Comparison of ENCODE assay signal across 21 cellular contexts in the genomic region with DNA sequence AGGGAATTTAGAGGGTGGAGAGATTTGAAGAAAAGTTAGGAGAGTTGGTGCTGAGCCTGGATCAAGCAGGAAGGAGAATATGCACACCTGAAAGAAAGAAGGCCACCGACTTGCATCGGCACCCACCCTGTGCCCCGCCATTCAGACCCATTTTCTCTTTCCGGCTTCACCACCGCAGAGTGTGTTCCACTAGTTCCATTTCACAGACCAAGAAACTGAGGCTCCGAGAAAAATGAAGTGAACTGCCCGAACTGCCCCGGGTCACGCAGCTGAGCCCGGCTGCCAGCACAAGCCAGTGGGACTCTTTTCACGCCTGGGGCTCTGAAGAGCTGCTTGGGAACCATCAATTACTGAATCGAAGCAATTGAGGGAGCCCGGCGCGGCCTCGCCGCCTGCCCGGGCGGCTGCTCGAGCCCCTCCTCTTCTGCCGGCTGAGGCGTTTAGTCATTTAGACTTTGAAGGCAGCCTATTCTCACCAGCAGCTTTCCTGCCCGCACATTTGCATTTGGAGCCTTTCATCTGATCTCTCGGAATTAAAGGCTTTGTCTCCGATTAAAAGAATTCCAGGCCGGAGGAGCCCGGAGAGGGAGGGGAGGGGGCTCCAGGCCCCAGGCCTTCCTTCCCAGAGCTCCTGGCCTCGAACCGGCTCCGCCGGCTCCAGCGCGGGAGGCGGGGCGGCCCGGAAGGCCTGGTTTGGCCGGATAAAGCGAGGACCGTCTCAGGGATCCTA.
A peak's percentile ranks its signal among the peaks of the same experiment; 100 is the strongest.
DNase-seq lines count a peak whose midpoint lies in the region; ATAC-seq, FAIRE-seq and TF ChIP-seq lines count a peak whose summit lies in the region.
"Had no signal": no experiment of that assay in that cellular context is flagged by ENCODE, and none has a peak within 500 bp of the region (broad histone marks: within the 10 kb centered on the region; RNA-seq: fewer than 3 reads in every experiment).

No MANE protein-coding gene starts in this region.

- H3K9ac ChIP-seq in K562 (ENCODE audit: insufficient read depth in 1 of 2, low read depth in 2 of 2, low read length in 2 of 2): no peak overlapping the region

- intact Hi-C loops in natural killer cell (cut with micrococcal nuclease) (no loop called here), K562 (cut with micrococcal nuclease) (no loop called here), tibial artery (cut with DNase I; ENCODE audit: low total_unique reads) (no loop called here), gastrocnemius medialis (cut with DNase I; ENCODE audit: low total_unique reads) (no loop called here)

- peak; percentile 50 for DNase-seq in natural killer cell treated with Interleukin-12 subunit alpha and Interleukin-12 subunit beta and Interleukin-15 and Interleukin-18, amount 100 ng/mL, for 72 hours (ENCODE audit: low spot score)
- DNase-seq in natural killer cell: no peak
- DNase-seq in K562 (ENCODE audit: extremely low read depth in 1 of 4, low spot score in 3 of 4): no peak
- peak; percentile 63 for DNase-seq in iPS-NIHi7 (ENCODE audit: extremely low spot score)
- DNase-seq in tibial artery: no peak
- DNase-seq in gastrocnemius medialis: no peak
- DNase-seq in NCI-H2171 (lab: John Stamatoyannopoulos, UW): no peak
- no peak for DNase-seq in stimulated activated CD4-positive, alpha-beta T cell treated with anti-CD3 and anti-CD28 coated beads, Interleukin-4, amount 100 ng/mL, for 24 hours
- DNase-seq: activated CD4-positive, alpha-beta T cell treated with anti-CD3 and anti-CD28 coated beads, Interleukin-2, amount 10 ng/mL, durations not matched to agents 7 days and 5 days; activated naive CD8-positive, alpha-beta T cell treated with anti-CD3 and anti-CD28 coated beads, Interleukin-2, amount 10 ng/mL, durations not matched to agents 7 days and 5 days; activated T-cell treated with anti-CD3 and anti-CD28 coated beads, Interleukin-2, amount 50 U/mL, for 24 hours; CD4-positive, CD25-positive, alpha-beta regulatory T cell; heart right ventricle; left ventricle myocardium superior; NCI-H1436; NCI-H510A; PC-9; stimulated activated naive CD8-positive, alpha-beta T cell treated with anti-CD3 and anti-CD28 coated beads, Interleukin-15, amount 100 ng/mL, for 72 hours; uterus had no signal

- 0 out of 2 replicates have a peak, but pooled peaks cover 3% of the 10 kb centered on the region for H4K20me1 ChIP-seq in K562 (replicated peaks; ENCODE audit: control insufficient read depth, insufficient read depth, low read length)

- no peak for TF ChIP-seq RAD21 in K562 (CRISPR knock-in tag; conservative IDR thresholded peaks at IDR 0.05 in 1 of 2, IDR thresholded peaks at IDR 0.05 in 1 of 2)

- H3K36me3 ChIP-seq in K562 (ENCODE audit: control insufficient read depth, insufficient read depth, low read length) (no peaks in the 10 kb centered on the region), tibial artery (no peaks in the 10 kb centered on the region), gastrocnemius medialis (no peaks in the 10 kb centered on the region)
- H3K36me3 ChIP-seq: heart right ventricle, uterus had no signal

- CTCF ChIA-PET in K562 (lab: Yijun Ruan, JAX; ENCODE audit: low intra/inter-chr PET ratio): no interaction called here

- H3K27me3 ChIP-seq in K562 (ENCODE audit: control insufficient read depth in 2 of 2, insufficient read depth in 2 of 2, low read length in 2 of 2) (peaks cover 0 to 12% of the 10 kb centered on the region in 2 experiments; a peak in 1 of 5 replicates), tibial artery (no peaks in the 10 kb centered on the region), gastrocnemius medialis (peaks cover 0 to 13% (median 7%) of the 10 kb centered on the region in 3 donors)
- H3K27me3 ChIP-seq: uterus had no signal

- in situ Hi-C loops in K562 (cut with MboI) (no loop called here), gastrocnemius medialis (cut with MboI; ENCODE audit: low sequenced_read_pairs in 4 of 4) (no loop called here)

- no peak overlapping the region for H3K4me3 Mint-ChIP-seq in natural killer cell treated with Interleukin-12 subunit alpha and Interleukin-12 subunit beta and Interleukin-15 and Interleukin-18, amount 100 ng/mL, for 72 hours
- H3K4me3 Mint-ChIP-seq in natural killer cell: no peak overlapping the region
- H3K4me3 Mint-ChIP-seq: activated CD4-positive, alpha-beta T cell treated with anti-CD3 and anti-CD28 coated beads, Interleukin-2, amount 10 ng/mL, durations not matched to agents 7 days and 5 days; activated naive CD8-positive, alpha-beta T cell treated with anti-CD3 and anti-CD28 coated beads, Interleukin-2, amount 10 ng/mL, durations not matched to agents 7 days and 5 days; activated T-cell treated with anti-CD3 and anti-CD28 coated beads, Interleukin-2, amount 50 U/mL, for 24 hours; CD4-positive, CD25-positive, alpha-beta regulatory T cell; stimulated activated naive CD8-positive, alpha-beta T cell treated with anti-CD3 and anti-CD28 coated beads, Interleukin-15, amount 100 ng/mL, for 72 hours had no signal

- TF ChIP-seq EP300 in K562 (IDR thresholded peaks at IDR 0.05; ENCODE audit: low read length): no peak

- FAIRE-seq in K562 (lab: Jason Lieb, UNC): no peak
- FAIRE-seq: bronchial epithelial cell had no signal

- H3K27me3 Mint-ChIP-seq in natural killer cell treated with Interleukin-12 subunit alpha and Interleukin-12 subunit beta and Interleukin-15 and Interleukin-18, amount 100 ng/mL, for 72 hours: peaks cover 6 to 30% of the 10 kb centered on the region in 2 donors
- peaks cover 15 to 23% of the 10 kb centered on the region in 2 donors for H3K27me3 Mint-ChIP-seq in natural killer cell (ENCODE audit: low read depth in 2 of 2)
- H3K27me3 Mint-ChIP-seq: CD4-positive, CD25-positive, alpha-beta regulatory T cell had no signal

- H3K9me3 ChIP-seq in K562 (replicated peaks; ENCODE audit: control insufficient read depth, insufficient read depth, low read depth, low read length): no peaks in the 10 kb centered on the region
- no peaks in the 10 kb centered on the region for H3K9me3 ChIP-seq in tibial artery
- H3K9me3 ChIP-seq in gastrocnemius medialis: no peaks in the 10 kb centered on the region
- H3K9me3 ChIP-seq: heart right ventricle, uterus had no signal

- WGBS in K562 (ENCODE audit: insufficient coverage, low coverage, missing lambda C conversion rate): 9% methylated on average over 8 of the region's 39 CpGs

- no TSS peak for BruUV-seq in K562 (replicated peaks; lab: Mats Ljungman, UMichigan)

- ATAC-seq in natural killer cell treated with Interleukin-12 subunit alpha and Interleukin-12 subunit beta and Interleukin-15 and Interleukin-18, amount 100 ng/mL, for 72 hours: no peak
- ATAC-seq in natural killer cell (no peak), K562 (no peak), gastrocnemius medialis (no peak)
- ATAC-seq: heart right ventricle; left ventricle myocardium superior; stimulated activated naive CD8-positive, alpha-beta T cell treated with anti-CD3 and anti-CD28 coated beads, Interleukin-15, amount 100 ng/mL, for 72 hours had no signal

- H3K79me2 ChIP-seq in K562 (ENCODE audit: control insufficient read depth, insufficient read depth, low read length): no peaks in the 10 kb centered on the region

- POLR2A ChIA-PET in K562 (lab: Yijun Ruan, JAX): interaction anchor here (0.8 kb wide), 1 partner anchor 1127 kb away, joined by 3 read pairs; no protein-coding TSS in a partner anchor

- no peak overlapping the region for H3K27ac ChIP-seq in K562 (ENCODE audit: extremely low read depth, low read depth, low read length)
- no peak overlapping the region for H3K27ac ChIP-seq in tibial artery
- no peak overlapping the region for H3K27ac ChIP-seq in gastrocnemius medialis
- H3K27ac ChIP-seq: heart right ventricle, PC-9, SK-N-MC, uterus had no signal

- H2AFZ ChIP-seq in K562 (ENCODE audit: low read depth, low read length): no peak overlapping the region
- H2AFZ ChIP-seq: PC-9 had no signal

- no peak for TF ChIP-seq CTCF in natural killer cell (IDR thresholded peaks at IDR 0.05)
- TF ChIP-seq CTCF in K562 (IDR thresholded peaks at IDR 0.05 in 2 of 3, conservative IDR thresholded peaks at IDR 0.05 in 1 of 3; ENCODE audit: insufficient read depth in 2 of 3, low read depth in 1 of 3, low read length in 3 of 3): no peak
- no peak for TF ChIP-seq CTCF in tibial artery (IDR thresholded peaks at IDR 0.05)
- TF ChIP-seq CTCF in gastrocnemius medialis (IDR thresholded peaks at IDR 0.05 in 4 of 5, conservative IDR thresholded peaks at IDR 0.05 in 1 of 5): no peak

- H3K36me3 Mint-ChIP-seq in natural killer cell treated with Interleukin-12 subunit alpha and Interleukin-12 subunit beta and Interleukin-15 and Interleukin-18, amount 100 ng/mL, for 72 hours: no peaks in the 10 kb centered on the region
- no peaks in the 10 kb centered on the region for H3K36me3 Mint-ChIP-seq in natural killer cell
- H3K36me3 Mint-ChIP-seq: activated naive CD8-positive, alpha-beta T cell treated with anti-CD3 and anti-CD28 coated beads, Interleukin-2, amount 10 ng/mL, durations not matched to agents 7 days and 5 days; CD4-positive, CD25-positive, alpha-beta regulatory T cell had no signal

- TF ChIP-seq POLR2A in K562 (conservative IDR thresholded peaks at IDR 0.05): no peak
- TF ChIP-seq POLR2A in gastrocnemius medialis (IDR thresholded peaks at IDR 0.05): no peak

- no peak overlapping the region for H3K4me2 ChIP-seq in K562 (ENCODE audit: insufficient read depth, low read length)
- H3K4me2 ChIP-seq: PC-9 had no signal

- H3K27ac Mint-ChIP-seq in natural killer cell treated with Interleukin-12 subunit alpha and Interleukin-12 subunit beta and Interleukin-15 and Interleukin-18, amount 100 ng/mL, for 72 hours: no peak overlapping the region
- H3K27ac Mint-ChIP-seq in natural killer cell: no peak overlapping the region
- H3K27ac Mint-ChIP-seq: activated CD4-positive, alpha-beta T cell treated with anti-CD3 and anti-CD28 coated beads, Interleukin-2, amount 10 ng/mL, durations not matched to agents 7 days and 5 days; activated naive CD8-positive, alpha-beta T cell treated with anti-CD3 and anti-CD28 coated beads, Interleukin-2, amount 10 ng/mL, durations not matched to agents 7 days and 5 days; activated T-cell treated with anti-CD3 and anti-CD28 coated beads, Interleukin-2, amount 50 U/mL, for 24 hours; CD4-positive, CD25-positive, alpha-beta regulatory T cell; stimulated activated naive CD8-positive, alpha-beta T cell treated with anti-CD3 and anti-CD28 coated beads, Interleukin-15, amount 100 ng/mL, for 72 hours had no signal

- H3K4me1 Mint-ChIP-seq in natural killer cell treated with Interleukin-12 subunit alpha and Interleukin-12 subunit beta and Interleukin-15 and Interleukin-18, amount 100 ng/mL, for 72 hours (ENCODE audit: low read depth in 2 of 2): no peaks in the 10 kb centered on the region
- H3K4me1 Mint-ChIP-seq in natural killer cell: no peaks in the 10 kb centered on the region
- H3K4me1 Mint-ChIP-seq: activated CD4-positive, alpha-beta T cell treated with anti-CD3 and anti-CD28 coated beads, Interleukin-2, amount 10 ng/mL, durations not matched to agents 7 days and 5 days; activated naive CD8-positive, alpha-beta T cell treated with anti-CD3 and anti-CD28 coated beads, Interleukin-2, amount 10 ng/mL, durations not matched to agents 7 days and 5 days; stimulated activated naive CD8-positive, alpha-beta T cell treated with anti-CD3 and anti-CD28 coated beads, Interleukin-15, amount 100 ng/mL, for 72 hours had no signal

- H3K9me1 ChIP-seq in K562 (ENCODE audit: control insufficient read depth, insufficient read depth, low read length): no peaks in the 10 kb centered on the region

- H3K4me3 ChIP-seq in K562 (no peak overlapping the region), tibial artery (no peak overlapping the region), gastrocnemius medialis (no peak overlapping the region)
- H3K4me3 ChIP-seq: heart right ventricle, PC-9, SK-N-MC, uterus had no signal

- H3K4me1 ChIP-seq in K562 (replicated peaks in 1 of 2; ENCODE audit: control insufficient read depth in 2 of 2, insufficient read depth in 2 of 2, low read length in 2 of 2) (peaks cover 0 to 6% of the 10 kb centered on the region in 2 experiments; a peak in 1 of 5 replicates), tibial artery (no peaks in the 10 kb centered on the region), gastrocnemius medialis (no peaks in the 10 kb centered on the region)
- H3K4me1 ChIP-seq: heart right ventricle, uterus had no signal

- no peaks in the 10 kb centered on the region for H3K9me3 Mint-ChIP-seq in natural killer cell treated with Interleukin-12 subunit alpha and Interleukin-12 subunit beta and Interleukin-15 and Interleukin-18, amount 100 ng/mL, for 72 hours
- no peaks in the 10 kb centered on the region for H3K9me3 Mint-ChIP-seq in natural killer cell
- H3K9me3 Mint-ChIP-seq: activated CD4-positive, alpha-beta T cell treated with anti-CD3 and anti-CD28 coated beads, Interleukin-2, amount 10 ng/mL, durations not matched to agents 7 days and 5 days; activated naive CD8-positive, alpha-beta T cell treated with anti-CD3 and anti-CD28 coated beads, Interleukin-2, amount 10 ng/mL, durations not matched to agents 7 days and 5 days; activated T-cell treated with anti-CD3 and anti-CD28 coated beads, Interleukin-2, amount 50 U/mL, for 24 hours; CD4-positive, CD25-positive, alpha-beta regulatory T cell; stimulated activated naive CD8-positive, alpha-beta T cell treated with anti-CD3 and anti-CD28 coated beads, Interleukin-15, amount 100 ng/mL, for 72 hours had no signal

Comparison
In these comparisons a context has a peak if more than half of its experiments do, and no peak if none do; other contexts are left out.
1. DNase-seq: peak in natural killer cell treated with Interleukin-12 subunit alpha and Interleukin-12 subunit beta and Interleukin-15 and Interleukin-18, amount 100 ng/mL, for 72 hours (single experiment) and iPS-NIHi7 (single experiment); none in natural killer cell (single experiment), K562 (0 of 4), tibial artery (0 of 2), gastrocnemius medialis (0 of 2), NCI-H2171 (single experiment) and stimulated activated CD4-positive, alpha-beta T cell treated with anti-CD3 and anti-CD28 coated beads, Interleukin-4, amount 100 ng/mL, for 24 hours (single experiment).